Comparison of ENCODE assay signal across 1 cellular context in genomic region chr6:52508261-52508739, GRCh38.
TF ChIP-seq lines count a peak whose summit lies in the region.

No MANE protein-coding gene starts in this region.

TF ChIP-seq in HepG2, 621 proteins besides CTCF, POLR2A, EP300 and RAD21 (continued from another document):
- TF ChIP-seq NRL (CRISPR knock-in tag; IDR thresholded peaks at IDR 0.05; ENCODE audit: borderline replicate concordance) = no peak
- no peak for TF ChIP-seq ARNT2 (CRISPR knock-in tag; IDR thresholded peaks at IDR 0.05; ENCODE audit: low read depth)
- no peak for TF ChIP-seq MAX (IDR thresholded peaks at IDR 0.05)
- TF ChIP-seq SIN3B (IDR thresholded peaks at IDR 0.05; ENCODE audit: low read length) = no peak
- no peak for TF ChIP-seq SCMH1 (CRISPR knock-in tag; IDR thresholded peaks at IDR 0.05; ENCODE audit: borderline replicate concordance)
- TF ChIP-seq PBX3 (CRISPR knock-in tag; IDR thresholded peaks at IDR 0.05; ENCODE audit: borderline replicate concordance) = no peak
- no peak for TF ChIP-seq ZBTB1 (CRISPR knock-in tag; IDR thresholded peaks at IDR 0.05; ENCODE audit: borderline replicate concordance)
- TF ChIP-seq ARHGAP35 (CRISPR knock-in tag; IDR thresholded peaks at IDR 0.05; ENCODE audit: borderline replicate concordance) = no peak
- TF ChIP-seq MXD4 (CRISPR knock-in tag; IDR thresholded peaks at IDR 0.05) = no peak
- no peak for TF ChIP-seq ZNF337 (CRISPR knock-in tag; IDR thresholded peaks at IDR 0.05; ENCODE audit: borderline replicate concordance, low read depth)
- 0 out of 2 replicates have a peak, but pooled peaks have one; percentile 26 for TF ChIP-seq TBX2 (CRISPR knock-in tag; IDR thresholded peaks at IDR 0.05; ENCODE audit: borderline replicate concordance)
- TF ChIP-seq TFDP2 (CRISPR knock-in tag; IDR thresholded peaks at IDR 0.05) = no peak
- TF ChIP-seq ZNF75D (CRISPR knock-in tag; IDR thresholded peaks at IDR 0.05; ENCODE audit: borderline replicate concordance) = no peak
- no peak for TF ChIP-seq HOXA9 (CRISPR knock-in tag; IDR thresholded peaks at IDR 0.05; ENCODE audit: borderline replicate concordance)
- no peak for TF ChIP-seq ZNF232 (CRISPR knock-in tag; IDR thresholded peaks at IDR 0.05; ENCODE audit: borderline replicate concordance)
- no peak for TF ChIP-seq HNRNPH1 (optimal IDR thresholded peaks at IDR 0.05; ENCODE audit: low read depth, low read length)
- no peak for TF ChIP-seq ZIK1 (CRISPR knock-in tag; IDR thresholded peaks at IDR 0.05; ENCODE audit: borderline replicate concordance, low read depth)
- no peak for TF ChIP-seq ZNF790 (CRISPR knock-in tag; IDR thresholded peaks at IDR 0.05; ENCODE audit: borderline replicate concordance)
- TF ChIP-seq BCL3 (CRISPR knock-in tag; IDR thresholded peaks at IDR 0.05) = no peak
- no peak for TF ChIP-seq ZBTB10 (CRISPR knock-in tag; IDR thresholded peaks at IDR 0.05; ENCODE audit: borderline replicate concordance)
- TF ChIP-seq GPN1 (CRISPR knock-in tag; IDR thresholded peaks at IDR 0.05; ENCODE audit: borderline replicate concordance) = no peak
- TF ChIP-seq ZNF225 (CRISPR knock-in tag; IDR thresholded peaks at IDR 0.05) = peak; percentile 57; the same call in 1 of the 2 replicates
- TF ChIP-seq ZKSCAN8 (CRISPR knock-in tag; IDR thresholded peaks at IDR 0.05; ENCODE audit: borderline replicate concordance) = no peak
- TF ChIP-seq MXD1 (CRISPR knock-in tag; IDR thresholded peaks at IDR 0.05) = no peak
- TF ChIP-seq MYPOP (CRISPR knock-in tag; IDR thresholded peaks at IDR 0.05) = no peak
- TF ChIP-seq ZNF737 (CRISPR knock-in tag; IDR thresholded peaks at IDR 0.05; ENCODE audit: borderline replicate concordance) = no peak
- 0 out of 2 replicates have a peak, but pooled peaks have one; percentile 64 for TF ChIP-seq ZNF772 (CRISPR knock-in tag; IDR thresholded peaks at IDR 0.05)
- no peak for TF ChIP-seq ZNF280D (CRISPR knock-in tag; IDR thresholded peaks at IDR 0.05)
- TF ChIP-seq POLR2AphosphoS5 (IDR thresholded peaks at IDR 0.05; ENCODE audit: low read depth, low read length) = no peak
- no peak for TF ChIP-seq ZNF691 (CRISPR knock-in tag; IDR thresholded peaks at IDR 0.05; ENCODE audit: borderline replicate concordance, low read depth)
- no peak for TF ChIP-seq U2AF2 (IDR thresholded peaks at IDR 0.05; ENCODE audit: low read depth, low read length)
- 0 out of 2 replicates have a peak, but pooled peaks have one; percentile 30 for TF ChIP-seq ZNF788 (CRISPR knock-in tag; IDR thresholded peaks at IDR 0.05; ENCODE audit: borderline replicate concordance)
- no peak for TF ChIP-seq SSRP1 (CRISPR knock-in tag; IDR thresholded peaks at IDR 0.05)
- no peak for TF ChIP-seq DMAP1 (CRISPR knock-in tag; IDR thresholded peaks at IDR 0.05)
- TF ChIP-seq GPBP1L1 (CRISPR knock-in tag; IDR thresholded peaks at IDR 0.05) = no peak
- no peak for TF ChIP-seq SYNCRIP (IDR thresholded peaks at IDR 0.05; ENCODE audit: insufficient read depth, low read depth, low read length)
- TF ChIP-seq KMT2A (CRISPR knock-in tag; IDR thresholded peaks at IDR 0.05) = no peak
- no peak for TF ChIP-seq ZBTB44 (CRISPR knock-in tag; IDR thresholded peaks at IDR 0.05)
- 0 out of 2 replicates have a peak, but pooled peaks have one; percentile 30 for TF ChIP-seq NFKB2 (CRISPR knock-in tag; IDR thresholded peaks at IDR 0.05; ENCODE audit: borderline replicate concordance)
- TF ChIP-seq ZBTB7A (CRISPR knock-in tag; IDR thresholded peaks at IDR 0.05) = no peak
- TF ChIP-seq KDM6A (CRISPR knock-in tag; IDR thresholded peaks at IDR 0.05; ENCODE audit: low read depth) = no peak
- no peak for TF ChIP-seq ZNF12 (CRISPR knock-in tag; IDR thresholded peaks at IDR 0.05)
